14 cellular contexts compared by ENCODE assay signal in genomic region chr2:25401307-25402021, GRCh38. TPM values are rescaled to one million over a fixed set of nuclear protein-coding genes. Genes with fewer than 3 reads are reported as not detected.
DNase-seq lines count a peak whose midpoint lies in the region; ATAC-seq lines count a peak whose summit lies in the region.
"Had no signal": no experiment of that assay in that cellular context is flagged by ENCODE, and none has a peak within 500 bp of the region (broad histone marks: within the 10 kb centered on the region; RNA-seq: fewer than 3 reads in every experiment).

No MANE protein-coding gene starts in this region.

- no peaks in the 10 kb centered on the region for H3K36me3 ChIP-seq in GM23248 (ENCODE audit: low read depth)
- H3K36me3 ChIP-seq: suprapubic skin had no signal

- intact Hi-C loops in left cardiac atrium (cut with DNase I): no loop called here

- no peak overlapping the region for H3K4me2 ChIP-seq in GM23248 (ENCODE audit: unreplicated experiment)

- peak overlapping the region; percentile 89 for H3K27ac Mint-ChIP-seq in memory B cell

- H3K9ac ChIP-seq in GM23248: no peak overlapping the region

- H3K4me1 ChIP-seq in GM23248 (ENCODE audit: insufficient read depth): no peaks in the 10 kb centered on the region
- H3K4me1 ChIP-seq: suprapubic skin had no signal

- no peaks in the 10 kb centered on the region for H3K27me3 ChIP-seq in GM23248 (replicated peaks; ENCODE audit: insufficient read depth)
- H3K27me3 ChIP-seq: suprapubic skin had no signal

- H3F3A ChIP-seq in GM23248 (ENCODE audit: insufficient read depth): no peaks in the 10 kb centered on the region

- 66 to 69% methylated on average over 7 of the region's 7 CpGs for WGBS in GM23248 (ENCODE audit: low coverage in 1 of 2, low lambda C conversion rate in 2 of 2, missing lambda C conversion rate in 2 of 2), 2 experiments

- in situ Hi-C loops in GM23248 (cut with MboI): no loop called here

- no peaks in the 10 kb centered on the region for H3K27me3 Mint-ChIP-seq in memory B cell

- H4K20me1 ChIP-seq in GM23248 (ENCODE audit: insufficient read depth): no peaks in the 10 kb centered on the region

- no peak overlapping the region for H3K4me3 ChIP-seq in GM23248
- H3K4me3 ChIP-seq: suprapubic skin had no signal

- DNase-seq in NCI-H2107 treated with DMSO at 0.1 percent for 48 hours (lab: John Stamatoyannopoulos, UW; ENCODE audit: unreplicated experiment) (peak; percentile 40), NCI-H2107 (lab: John Stamatoyannopoulos, UW) (no peak), NCI-H1417 (lab: John Stamatoyannopoulos, UW) (peak; percentile 72 to 92 (median 72)), NCI-H510A treated with DMSO at 0.1 percent for 48 hours (lab: John Stamatoyannopoulos, UW) (peak; percentile 36), memory B cell (ENCODE audit: low spot score in 2 of 2) (no peak), left cardiac atrium (no peak), GM23248 (no peak), ureter (ENCODE audit: low spot score) (no peak)
- DNase-seq: cortex of kidney, DND-41, Kasumi-1, T-helper 9 cell had no signal

- no peak overlapping the region for H3K4me3 Mint-ChIP-seq in memory B cell

- ATAC-seq in memory B cell (ENCODE audit: low read depth) (no peak), left cardiac atrium (no peak)

- no peaks in the 10 kb centered on the region for H3K79me2 ChIP-seq in GM23248 (ENCODE audit: insufficient read depth)

- H2AFZ ChIP-seq in GM23248: no peak overlapping the region

- H3K27ac ChIP-seq in GM23248: no peak overlapping the region
- H3K27ac ChIP-seq: 22Rv1, suprapubic skin had no signal

- peaks cover 56% of the 10 kb centered on the region for H3K4me1 Mint-ChIP-seq in memory B cell

- no peaks in the 10 kb centered on the region for H3K9me3 ChIP-seq in GM23248 (ENCODE audit: low read depth)
- H3K9me3 ChIP-seq: suprapubic skin had no signal

- H3K9me2 ChIP-seq in GM23248 (ENCODE audit: insufficient read depth): no peaks in the 10 kb centered on the region

- no peaks in the 10 kb centered on the region for H3K36me3 Mint-ChIP-seq in memory B cell

- H3K9me3 Mint-ChIP-seq in memory B cell: no peaks in the 10 kb centered on the region

RNA-seq across cellular contexts. Expression of gene DNMT3A, which starts 59.7 kb away (rescaled TPM):
- total RNA-seq in left cardiac atrium: 10 to 100 TPM; 18.4 to 19.1 TPM
- 7.1 and 18.4 TPM in 2 replicates for total RNA-seq in GM23248 (2014; rRNA removed; shearing (Covaris generic))
- polyA plus RNA-seq in GM23248 (2016; fragmentation: Nextera tagmentation; extraction: Ambion mirVana): 2.5 TPM in 2 replicates
- 40.1 TPM for total RNA-seq in ureter

Comparison
In these comparisons a context has a peak if more than half of its experiments do, and no peak if none do; other contexts are left out.
1. DNase-seq: peak in NCI-H2107 treated with DMSO at 0.1 percent for 48 hours (single experiment), NCI-H1417 (3 of 3) and NCI-H510A treated with DMSO at 0.1 percent for 48 hours (single experiment); none in NCI-H2107 (single experiment), memory B cell (0 of 2), left cardiac atrium (single experiment), GM23248 (single experiment) and ureter (single experiment).